14 cellular contexts compared by ENCODE assay signal in genomic region chr6:395432-396125, GRCh38. TPM values are rescaled to one million over a fixed set of nuclear protein-coding genes. Genes with fewer than 3 reads are reported as not detected.
DNase-seq lines count a peak whose midpoint lies in the region; ATAC-seq and TF ChIP-seq lines count a peak whose summit lies in the region.
"Had no signal": no experiment of that assay in that cellular context is flagged by ENCODE, and none has a peak within 500 bp of the region (broad histone marks: within the 10 kb centered on the region; RNA-seq: fewer than 3 reads in every experiment).

No MANE protein-coding gene starts in this region.

- H3K9me3 ChIP-seq in SJCRH30 (replicated peaks), result no peaks in the 10 kb centered on the region
- H3K9me3 ChIP-seq: upper lobe of left lung had no signal

- intact Hi-C loops in activated B cell treated with CpG ODN at 0.5 μM for 24 hours (cut with micrococcal nuclease) (no loop called here), left colon (cut with DNase I, micrococcal nuclease) (no loop called here)

- ATAC-seq in GM18505 (IDR thresholded peaks at IDR 0.05; ENCODE audit: unreplicated experiment) (no peak), activated B cell treated with CpG ODN at 0.5 μM for 24 hours (ENCODE audit: low read depth) (no peak), GM18517 (IDR thresholded peaks at IDR 0.05; ENCODE audit: unreplicated experiment) (no peak), left colon (no peak)
- ATAC-seq: left ventricle myocardium superior, SK-N-SH treated with all-trans-retinoic acid at 6 μM for 48 hours had no signal

- no peak overlapping the region for H3K4me2 ChIP-seq in mesendoderm (ENCODE audit: low read length)

- H3K36me3 ChIP-seq in mesendoderm (ENCODE audit: control insufficient read depth, insufficient read depth, low read length), result no peaks in the 10 kb centered on the region
- H3K36me3 ChIP-seq in SJCRH30, result no peaks in the 10 kb centered on the region
- H3K36me3 ChIP-seq: upper lobe of left lung had no signal

- H3K79me2 ChIP-seq in mesendoderm (ENCODE audit: control insufficient read depth, insufficient read depth, low read length), result no peaks in the 10 kb centered on the region

- no peak overlapping the region for H3K18ac ChIP-seq in mesendoderm (ENCODE audit: low read length)

- no peak overlapping the region for H2AK5ac ChIP-seq in mesendoderm (ENCODE audit: low read length)

- no peak overlapping the region for H3K4me3 ChIP-seq in mesendoderm (ENCODE audit: low read length)
- no peak overlapping the region for H3K4me3 ChIP-seq in SJCRH30
- H3K4me3 ChIP-seq: upper lobe of left lung had no signal

- no peak for DNase-seq in T-helper 2 cell treated with Interferon-gamma antibody and Interleukin-4, amounts not matched to agents 5 μg/mL and 100 μg/mL, for 36 hours (ENCODE audit: low spot score)
- DNase-seq in T-helper 2 cell (no peak), activated B cell treated with CpG ODN at 0.5 μM for 24 hours (no peak), mesendoderm (peak; percentile 24), left colon (no peak), SJCRH30 (no peak)
- DNase-seq: IMR-90, left ventricle myocardium superior, NCI-H1436 treated with DMSO at 0.1 percent for 48 hours, NCI-H446 treated with DMSO at 0.1 percent for 48 hours had no signal

- H2BK15ac ChIP-seq in mesendoderm (replicated peaks; ENCODE audit: low read depth), result no peak overlapping the region

- H2BK5ac ChIP-seq in mesendoderm (ENCODE audit: low read length), result no peak overlapping the region

- H3K4me3 Mint-ChIP-seq in T-helper 2 cell treated with Interferon-gamma antibody and Interleukin-4, amounts not matched to agents 5 μg/mL and 100 μg/mL, for 36 hours, result peak overlapping the region; percentile 96
- peak overlapping the region; percentile 61 for H3K4me3 Mint-ChIP-seq in activated B cell treated with CpG ODN at 0.5 μM for 24 hours

- H3K4ac ChIP-seq in mesendoderm (ENCODE audit: low read depth, low read length), result no peak overlapping the region

- H3K27me3 ChIP-seq in mesendoderm (ENCODE audit: insufficient read depth, low read length, poor library complexity) (peaks cover 23% of the 10 kb centered on the region), SJCRH30 (no peaks in the 10 kb centered on the region)

- no peak overlapping the region for H3K56ac ChIP-seq in mesendoderm (ENCODE audit: low read length)

- no peaks in the 10 kb centered on the region for H3K4me1 ChIP-seq in mesendoderm (ENCODE audit: control insufficient read depth, low read depth, low read length)
- H3K4me1 ChIP-seq in SJCRH30, result no peaks in the 10 kb centered on the region

- no peak overlapping the region for H4K8ac ChIP-seq in mesendoderm (ENCODE audit: low read depth, low read length)

- no peaks in the 10 kb centered on the region for H3K79me1 ChIP-seq in mesendoderm (ENCODE audit: low read length)

- H3K9me3 Mint-ChIP-seq in T-helper 2 cell treated with Interferon-gamma antibody and Interleukin-4, amounts not matched to agents 5 μg/mL and 100 μg/mL, for 36 hours, result no peaks in the 10 kb centered on the region
- H3K9me3 Mint-ChIP-seq in activated B cell treated with CpG ODN at 0.5 μM for 24 hours, result no peaks in the 10 kb centered on the region

- POLR2A ChIA-PET in activated B cell treated with CpG ODN at 0.5 μM for 24 hours (lab: Charles Lee), result interaction anchor here (1.4 to 9.3 kb wide), 9 partner anchors 8 to 204 kb away, joined by 5 to 255 read pairs (median 69); partner anchors contain the start of gene DUSP22

- H3K9ac ChIP-seq in mesendoderm (ENCODE audit: low read length), result no peak overlapping the region

- TF ChIP-seq POLR2A in GM18505 (IDR thresholded peaks at IDR 0.05; ENCODE audit: borderline replicate concordance, extremely low read depth, insufficient read depth, insufficient read length), result peak; percentile 61

- H2BK120ac ChIP-seq in mesendoderm (ENCODE audit: low read depth, low read length), result no peak overlapping the region

- no peak overlapping the region for H3K23ac ChIP-seq in mesendoderm (ENCODE audit: low read length)

- TF ChIP-seq CTCF in activated B cell treated with CpG ODN at 0.5 μM for 24 hours (IDR thresholded peaks at IDR 0.05), result no peak

- peaks cover 61% of the 10 kb centered on the region for H3K4me1 Mint-ChIP-seq in T-helper 2 cell treated with Interferon-gamma antibody and Interleukin-4, amounts not matched to agents 5 μg/mL and 100 μg/mL, for 36 hours (ENCODE audit: low read depth)
- peaks cover 70% of the 10 kb centered on the region for H3K4me1 Mint-ChIP-seq in activated B cell treated with CpG ODN at 0.5 μM for 24 hours

- H3K27ac Mint-ChIP-seq in T-helper 2 cell treated with Interferon-gamma antibody and Interleukin-4, amounts not matched to agents 5 μg/mL and 100 μg/mL, for 36 hours, result peak overlapping the region; percentile 61
- H3K27ac Mint-ChIP-seq in activated B cell treated with CpG ODN at 0.5 μM for 24 hours, result peak overlapping the region; percentile 79

- CTCF ChIA-PET in activated B cell treated with CpG ODN at 0.5 μM for 24 hours (lab: Charles Lee), result interaction anchor here (1.0 to 6.5 kb wide), 3 partner anchors 9 to 204 kb away, joined by 3 to 37 read pairs (median 14); no protein-coding TSS in a partner anchor

- H4K5ac ChIP-seq in mesendoderm (ENCODE audit: low read length), result no peak overlapping the region

- H3K27me3 Mint-ChIP-seq in T-helper 2 cell treated with Interferon-gamma antibody and Interleukin-4, amounts not matched to agents 5 μg/mL and 100 μg/mL, for 36 hours (ENCODE audit: low read depth), result no peaks in the 10 kb centered on the region
- H3K27me3 Mint-ChIP-seq in activated B cell treated with CpG ODN at 0.5 μM for 24 hours, result no peaks in the 10 kb centered on the region

- H3K36me3 Mint-ChIP-seq in T-helper 2 cell treated with Interferon-gamma antibody and Interleukin-4, amounts not matched to agents 5 μg/mL and 100 μg/mL, for 36 hours (ENCODE audit: low read depth), result peaks cover 75% of the 10 kb centered on the region
- peaks cover 77% of the 10 kb centered on the region for H3K36me3 Mint-ChIP-seq in activated B cell treated with CpG ODN at 0.5 μM for 24 hours (ENCODE audit: low read depth)

- H3K27ac ChIP-seq in mesendoderm (ENCODE audit: low read depth, low read length) (no peak overlapping the region), SJCRH30 (no peak overlapping the region)
- H3K27ac ChIP-seq: upper lobe of left lung had no signal

- no CpG with 5 or more reads among the region's 10 CpGs for WGBS in mesendoderm (ENCODE audit: extremely low coverage, insufficient coverage, low lambda C conversion rate)

RNA-seq across cellular contexts. Expression of gene IRF4, which starts 4.0 kb away (rescaled TPM):
- total RNA-seq in activated B cell treated with CpG ODN at 0.5 μM for 24 hours (417 and 426 TPM in 2 replicates), left colon (10 to 100 TPM in 1 of 2 donors, 1 to 10 TPM in 1; 5.0 to 11.0 TPM)
- 0.91 TPM for polyA plus RNA-seq in mesendoderm (2013, experiment 1 of 2)
- 1.1 TPM for polyA plus RNA-seq in mesendoderm (2013, experiment 2 of 2)
- 0.03 TPM in 1 of 2 replicates, not detected in the other for total RNA-seq in SJCRH30 (2014; rRNA removed; shearing (Covaris generic))
- total RNA-seq: IMR-90 had no signal
- polyA plus RNA-seq: IMR-90 had no signal

Comparison
In these comparisons a context has a peak if more than half of its experiments do, and no peak if none do; other contexts are left out.
1. RNA of gene IRF4, which starts 4.0 kb away (total RNA-seq): 417 to 426 TPM in activated B cell treated with CpG ODN at 0.5 μM for 24 hours; 5.0 to 11.0 TPM in left colon and 0.03 TPM in SJCRH30; every median in the first group is over 10 times any median in the second.